ENCODE assay signal across 2 cellular contexts in the genomic region with DNA sequence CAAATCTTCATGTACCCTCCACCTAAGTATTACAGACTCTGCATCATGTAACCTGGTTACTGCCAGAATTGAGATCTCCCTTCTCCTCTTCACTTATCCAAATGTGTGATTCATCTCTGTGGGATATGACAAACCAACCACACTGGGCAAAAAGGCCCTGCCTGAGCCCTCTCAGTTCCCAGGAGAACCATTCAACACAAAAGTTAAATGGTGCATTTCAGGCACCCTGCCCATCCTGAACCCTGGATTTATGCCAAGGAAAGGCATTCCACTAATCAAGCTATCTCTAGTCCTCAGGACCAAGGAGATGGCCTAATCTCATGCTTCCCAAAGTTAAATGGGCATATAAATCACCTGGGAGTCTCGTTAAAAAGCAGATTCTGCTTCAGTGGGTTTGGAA.
TF ChIP-seq lines count a peak whose summit lies in the region.

No MANE protein-coding gene starts in this region.

TF ChIP-seq in HCT116, 20 proteins besides CTCF, POLR2A, EP300 and RAD21 (continued from another document):
- no peak for TF ChIP-seq ELF1 (IDR thresholded peaks at IDR 0.05; ENCODE audit: borderline replicate concordance, low read depth)
- no peak for TF ChIP-seq SRF (IDR thresholded peaks at IDR 0.05; ENCODE audit: low read depth)
- TF ChIP-seq ZFX (IDR thresholded peaks at IDR 0.05) = no peak
- TF ChIP-seq, protein P1, sequence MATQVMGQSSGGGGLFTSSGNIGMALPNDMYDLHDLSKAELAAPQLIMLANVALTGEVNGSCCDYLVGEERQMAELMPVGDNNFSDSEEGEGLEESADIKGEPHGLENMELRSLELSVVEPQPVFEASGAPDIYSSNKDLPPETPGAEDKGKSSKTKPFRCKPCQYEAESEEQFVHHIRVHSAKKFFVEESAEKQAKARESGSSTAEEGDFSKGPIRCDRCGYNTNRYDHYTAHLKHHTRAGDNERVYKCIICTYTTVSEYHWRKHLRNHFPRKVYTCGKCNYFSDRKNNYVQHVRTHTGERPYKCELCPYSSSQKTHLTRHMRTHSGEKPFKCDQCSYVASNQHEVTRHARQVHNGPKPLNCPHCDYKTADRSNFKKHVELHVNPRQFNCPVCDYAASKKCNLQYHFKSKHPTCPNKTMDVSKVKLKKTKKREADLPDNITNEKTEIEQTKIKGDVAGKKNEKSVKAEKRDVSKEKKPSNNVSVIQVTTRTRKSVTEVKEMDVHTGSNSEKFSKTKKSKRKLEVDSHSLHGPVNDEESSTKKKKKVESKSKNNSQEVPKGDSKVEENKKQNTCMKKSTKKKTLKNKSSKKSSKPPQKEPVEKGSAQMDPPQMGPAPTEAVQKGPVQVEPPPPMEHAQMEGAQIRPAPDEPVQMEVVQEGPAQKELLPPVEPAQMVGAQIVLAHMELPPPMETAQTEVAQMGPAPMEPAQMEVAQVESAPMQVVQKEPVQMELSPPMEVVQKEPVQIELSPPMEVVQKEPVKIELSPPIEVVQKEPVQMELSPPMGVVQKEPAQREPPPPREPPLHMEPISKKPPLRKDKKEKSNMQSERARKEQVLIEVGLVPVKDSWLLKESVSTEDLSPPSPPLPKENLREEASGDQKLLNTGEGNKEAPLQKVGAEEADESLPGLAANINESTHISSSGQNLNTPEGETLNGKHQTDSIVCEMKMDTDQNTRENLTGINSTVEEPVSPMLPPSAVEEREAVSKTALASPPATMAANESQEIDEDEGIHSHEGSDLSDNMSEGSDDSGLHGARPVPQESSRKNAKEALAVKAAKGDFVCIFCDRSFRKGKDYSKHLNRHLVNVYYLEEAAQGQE (IDR thresholded peaks at IDR 0.05; ENCODE audit: low read depth) = no peak
- peak; percentile 30; the same call in 1 of the 2 replicates for TF ChIP-seq POLR2AphosphoS5 (IDR thresholded peaks at IDR 0.05; ENCODE audit: low read depth, low read length)
- no peak for TF ChIP-seq EGR1 (IDR thresholded peaks at IDR 0.05; ENCODE audit: low read depth)
- 0 out of 2 replicates have a peak, but pooled peaks have one; percentile 14 for TF ChIP-seq SIN3A (IDR thresholded peaks at IDR 0.05; ENCODE audit: low read depth)
- TF ChIP-seq FOSL1 (IDR thresholded peaks at IDR 0.05; ENCODE audit: low read depth) = peak; percentile 76
- TF ChIP-seq JUND (IDR thresholded peaks at IDR 0.05) = peak; percentile 78
- TF ChIP-seq SP1 (IDR thresholded peaks at IDR 0.05; ENCODE audit: low read depth) = peak; percentile 72
- peak; percentile 47 for TF ChIP-seq TCF7L2 (IDR thresholded peaks at IDR 0.05; ENCODE audit: borderline replicate concordance, extremely low read depth, insufficient read depth, insufficient read length)
- no peak for TF ChIP-seq EZH2phosphoT487 (IDR thresholded peaks at IDR 0.05; ENCODE audit: borderline replicate concordance)
- TF ChIP-seq YY1 (IDR thresholded peaks at IDR 0.05; ENCODE audit: extremely low read depth, insufficient replicate concordance, low read depth, low read length) = peak; percentile 46
- TF ChIP-seq EZH2 (IDR thresholded peaks at IDR 0.05) = no peak
- TF ChIP-seq ZNF274 (IDR thresholded peaks at IDR 0.05; ENCODE audit: low read depth, low read length) = no peak
- peak; percentile 43 for TF ChIP-seq CEBPB (IDR thresholded peaks at IDR 0.05; ENCODE audit: low read depth)
- TF ChIP-seq ATF3 (IDR thresholded peaks at IDR 0.05) = no peak
- TF ChIP-seq, protein P2, sequence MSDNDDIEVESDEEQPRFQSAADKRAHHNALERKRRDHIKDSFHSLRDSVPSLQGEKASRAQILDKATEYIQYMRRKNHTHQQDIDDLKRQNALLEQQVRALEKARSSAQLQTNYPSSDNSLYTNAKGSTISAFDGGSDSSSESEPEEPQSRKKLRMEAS (IDR thresholded peaks at IDR 0.05) = peak; percentile 20; the same call in 1 of the 2 replicates

TF ChIP-seq in SK-N-SH treated with all-trans-retinoic acid at 6 μM for 48 hours, 23 proteins besides CTCF, POLR2A, EP300 and RAD21 (continued from another document):
- TF ChIP-seq, protein P3, sequence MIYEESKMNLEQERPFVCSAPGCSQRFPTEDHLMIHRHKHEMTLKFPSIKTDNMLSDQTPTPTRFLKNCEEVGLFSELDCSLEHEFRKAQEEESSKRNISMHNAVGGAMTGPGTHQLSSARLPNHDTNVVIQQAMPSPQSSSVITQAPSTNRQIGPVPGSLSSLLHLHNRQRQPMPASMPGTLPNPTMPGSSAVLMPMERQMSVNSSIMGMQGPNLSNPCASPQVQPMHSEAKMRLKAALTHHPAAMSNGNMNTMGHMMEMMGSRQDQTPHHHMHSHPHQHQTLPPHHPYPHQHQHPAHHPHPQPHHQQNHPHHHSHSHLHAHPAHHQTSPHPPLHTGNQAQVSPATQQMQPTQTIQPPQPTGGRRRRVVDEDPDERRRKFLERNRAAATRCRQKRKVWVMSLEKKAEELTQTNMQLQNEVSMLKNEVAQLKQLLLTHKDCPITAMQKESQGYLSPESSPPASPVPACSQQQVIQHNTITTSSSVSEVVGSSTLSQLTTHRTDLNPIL (CRISPR knock-in tag; IDR thresholded peaks at IDR 0.05; ENCODE audit: low read depth) = 0 out of 2 replicates have a peak, but pooled peaks have one; percentile 22
